ENCODE assay signal across 30 cellular contexts in genomic region chr5:165809914-165810313, GRCh38.
"Had no signal": no experiment of that assay in that cellular context is flagged by ENCODE, and none has a peak within 500 bp of the region (broad histone marks: within the 10 kb centered on the region; RNA-seq: fewer than 3 reads in every experiment).

No MANE protein-coding gene starts in this region.

- H3K4me3 ChIP-seq: adrenal gland, ascending aorta, body of pancreas, breast epithelium, cardiac muscle cell had no signal

- DNase-seq: activated effector memory CD4-positive, alpha-beta T cell treated with anti-CD3 and anti-CD28 coated beads, Interleukin-2, amount 50 U/mL, for 16 hours; activated effector memory CD4-positive, alpha-beta T cell treated with Interleukin-2 at 50 U/mL for 16 hours; activated gamma-delta T cell; activated gamma-delta T cell treated with Interleukin-2 at 50 U/mL for 16 hours; activated naive CD4-positive, alpha-beta T cell; activated naive CD4-positive, alpha-beta T cell treated with anti-CD3 and anti-CD28 coated beads for 36 hours; activated naive CD4-positive, alpha-beta T cell treated with anti-CD3 and anti-CD28 coated beads, Interleukin-2, amount 10 ng/mL, durations not matched to agents 7 days and 5 days; activated naive CD4-positive, alpha-beta T cell treated with anti-CD3 and anti-CD28 coated beads, Interleukin-2, amount 50 U/mL, for 16 hours; activated naive CD4-positive, alpha-beta T cell treated with Interleukin-2 at 50 U/mL for 16 hours; activated naive CD8-positive, alpha-beta T cell treated with anti-CD3 and anti-CD28 coated beads for 36 hours; activated naive CD8-positive, alpha-beta T cell treated with anti-CD3 and anti-CD28 coated beads, Interleukin-2, amount 10 ng/mL, durations not matched to agents 7 days and 5 days; activated naive CD8-positive, alpha-beta T cell treated with anti-CD3 and anti-CD28 coated beads, Interleukin-2, amount 50 U/mL, for 24 hours; activated T-cell treated with anti-CD3 and anti-CD28 coated beads, Interleukin-2, amount 50 U/mL, for 4 hours; activated T-cell treated with anti-CD3 and anti-CD28 coated beads, Interleukin-2, amount 50 U/mL, for 48 hours; activated T-cell treated with anti-CD3 and anti-CD28 coated beads, Interleukin-2, amount 50 U/mL, for 72 hours; adrenal gland; amniotic stem cell; amygdala; anterior cingulate cortex; aorta; body of pancreas; brain microvascular endothelial cell; caudate nucleus; central memory CD4-positive, alpha-beta T cell; cerebellar nuclear complex had no signal

- H3K36me3 ChIP-seq: adrenal gland, ascending aorta, brain microvascular endothelial cell, breast epithelium, cardiac muscle cell had no signal

- H3K9me3 ChIP-seq: adrenal gland, ascending aorta, body of pancreas, breast epithelium had no signal

- ATAC-seq: activated naive CD4-positive, alpha-beta T cell treated with anti-CD3 and anti-CD28 coated beads, Interleukin-2, amount 50 U/mL, for 72 hours; activated naive CD8-positive, alpha-beta T cell treated with anti-CD3 and anti-CD28 coated beads, Interleukin-2, amount 50 U/mL, for 24 hours; activated T-cell treated with anti-CD3 and anti-CD28 coated beads, Interleukin-2, amount 50 U/mL, for 4 hours; activated T-cell treated with anti-CD3 and anti-CD28 coated beads, Interleukin-2, amount 50 U/mL, for 72 hours; activated T-helper 17 cell treated with anti-CD3 and anti-CD28 coated beads, Interleukin-2, amount 50 U/mL, for 72 hours; body of pancreas had no signal

- H3K4me1 ChIP-seq: adrenal gland, ascending aorta, body of pancreas, breast epithelium had no signal

- H3K27ac ChIP-seq: adrenal gland, ascending aorta, body of pancreas, brain microvascular endothelial cell, breast epithelium, cardiac muscle cell had no signal

- H3K27me3 ChIP-seq: adrenal gland, ascending aorta, body of pancreas, brain microvascular endothelial cell, breast epithelium, cardiac muscle cell had no signal
